1 cellular context compared by ENCODE assay signal in the genomic region with DNA sequence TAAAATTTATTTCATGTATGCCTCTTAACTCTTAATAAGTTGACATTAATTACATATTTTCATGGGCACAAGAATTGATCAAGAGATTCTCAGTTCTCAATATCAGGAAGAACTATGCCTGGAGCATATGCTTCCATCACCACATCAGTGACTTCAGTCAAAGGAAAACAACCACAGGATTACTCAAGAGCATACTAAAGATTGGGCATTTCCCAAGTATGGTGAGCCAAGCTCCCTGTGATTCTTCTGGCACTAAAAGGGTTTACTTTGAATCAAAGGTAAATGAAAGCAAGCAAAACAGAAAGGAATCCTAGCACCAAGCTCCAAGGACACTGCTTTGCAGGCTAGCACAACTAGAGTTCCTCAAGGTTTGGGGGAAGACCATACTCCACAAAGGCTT.
TF ChIP-seq lines count a peak whose summit lies in the region.

No MANE protein-coding gene starts in this region.

TF ChIP-seq in IMR-90, 13 proteins besides CTCF, POLR2A, EP300 and RAD21:
- TF ChIP-seq CHD1 (IDR thresholded peaks at IDR 0.05; ENCODE audit: low read depth, low read length) (no peak), MXI1 (IDR thresholded peaks at IDR 0.05; ENCODE audit: borderline replicate concordance, low read depth, low read length) (no peak), BHLHE40 (IDR thresholded peaks at IDR 0.05; ENCODE audit: low read depth, low read length) (no peak), CEBPB (IDR thresholded peaks at IDR 0.05; ENCODE audit: low read depth, low read length) (no peak), FOS (IDR thresholded peaks at IDR 0.05; ENCODE audit: low read depth, low read length) (no peak), MAFK (IDR thresholded peaks at IDR 0.05; ENCODE audit: low read depth, low read length) (no peak), SMC3 (IDR thresholded peaks at IDR 0.05; ENCODE audit: low read depth, low read length) (no peak), RFX5 (IDR thresholded peaks at IDR 0.05; ENCODE audit: low read depth, low read length) (no peak), NFE2L2 (IDR thresholded peaks at IDR 0.05; ENCODE audit: low read depth, low read length) (no peak), RCOR1 (IDR thresholded peaks at IDR 0.05; ENCODE audit: insufficient replicate concordance, low read length) (no peak)
- TF ChIP-seq, protein P1, sequence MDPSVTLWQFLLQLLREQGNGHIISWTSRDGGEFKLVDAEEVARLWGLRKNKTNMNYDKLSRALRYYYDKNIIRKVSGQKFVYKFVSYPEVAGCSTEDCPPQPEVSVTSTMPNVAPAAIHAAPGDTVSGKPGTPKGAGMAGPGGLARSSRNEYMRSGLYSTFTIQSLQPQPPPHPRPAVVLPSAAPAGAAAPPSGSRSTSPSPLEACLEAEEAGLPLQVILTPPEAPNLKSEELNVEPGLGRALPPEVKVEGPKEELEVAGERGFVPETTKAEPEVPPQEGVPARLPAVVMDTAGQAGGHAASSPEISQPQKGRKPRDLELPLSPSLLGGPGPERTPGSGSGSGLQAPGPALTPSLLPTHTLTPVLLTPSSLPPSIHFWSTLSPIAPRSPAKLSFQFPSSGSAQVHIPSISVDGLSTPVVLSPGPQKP (IDR thresholded peaks at IDR 0.05; ENCODE audit: borderline replicate concordance, low read depth, low read length): no peak
TF ChIP-seq in IMR-90: peak in this region for 0.
